ENCODE assay signal across 9 cellular contexts in the genomic region with DNA sequence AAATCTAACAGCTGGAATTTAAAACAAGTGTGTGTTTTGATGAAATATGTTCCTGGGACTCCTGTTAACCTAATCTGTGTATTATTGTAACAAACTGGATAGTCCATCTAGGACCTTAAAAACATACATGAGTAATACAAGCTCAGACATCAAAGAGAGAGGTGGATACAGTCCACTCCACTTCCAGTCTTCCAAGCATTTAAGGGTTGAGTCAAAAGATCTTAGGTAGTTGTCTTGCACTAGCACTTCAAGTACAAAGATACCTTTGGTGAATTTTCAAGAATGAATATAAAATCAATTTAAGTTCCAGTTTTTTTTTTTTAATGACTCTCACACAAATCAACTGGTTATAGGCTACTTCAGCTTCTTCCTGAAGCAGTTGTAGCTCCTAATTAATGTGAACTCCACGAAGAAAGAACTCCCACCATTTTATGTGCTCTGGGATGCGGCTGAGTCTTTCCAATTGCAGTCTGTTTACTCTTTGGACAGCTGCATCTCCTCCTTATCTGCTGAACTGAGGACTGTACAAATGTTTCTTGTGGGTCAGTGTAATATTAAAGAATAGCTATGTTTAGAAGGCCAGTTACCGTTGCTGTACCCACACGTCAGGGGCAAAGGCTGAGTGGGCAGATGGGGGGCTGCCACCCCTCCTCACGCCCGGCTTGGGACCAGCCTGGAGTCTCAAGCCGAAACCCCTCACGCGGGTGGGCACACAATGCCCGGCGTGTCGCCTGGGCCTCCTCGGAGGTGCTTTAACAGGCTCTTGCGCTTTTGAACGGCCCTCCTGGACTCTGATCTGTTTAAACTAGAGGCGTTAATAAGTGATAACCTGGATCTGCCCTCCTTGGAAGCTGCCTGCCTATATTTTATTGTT. TPM values are rescaled to one million over a fixed set of nuclear protein-coding genes. Genes with fewer than 3 reads are reported as not detected.
DNase-seq lines count a peak whose midpoint lies in the region; ATAC-seq and TF ChIP-seq lines count a peak whose summit lies in the region.
"Had no signal": no experiment of that assay in that cellular context is flagged by ENCODE, and none has a peak within 500 bp of the region (broad histone marks: within the 10 kb centered on the region; RNA-seq: fewer than 3 reads in every experiment).

No MANE protein-coding gene starts in this region.

- intact Hi-C loops in naive thymus-derived CD4-positive, alpha-beta T cell (cut with micrococcal nuclease) = loop anchor here (2.0 to 10.0 kb wide), 6 partner anchors 58 to 1654 kb away; partner anchors contain the start of genes HYCC1 (in 2 of the 2), CCDC126 (in 1 of the 2), CYCS (in 1 of the 2) and KLHL7 (in 1 of the 2)

- peaks cover 22 to 31% of the 10 kb centered on the region in 2 donors for H3K4me1 ChIP-seq in naive thymus-derived CD4-positive, alpha-beta T cell (ENCODE audit: control insufficient read depth in 2 of 2, insufficient read depth in 2 of 2, low read length in 2 of 2)

- H3K4me3 ChIP-seq in NB4 (ENCODE audit: low read depth, low read length) = peak overlapping the region; percentile 82
- H3K4me3 ChIP-seq in naive thymus-derived CD4-positive, alpha-beta T cell (ENCODE audit: low read length) = no peak overlapping the region

- H3K36me3 ChIP-seq in naive thymus-derived CD4-positive, alpha-beta T cell (ENCODE audit: control insufficient read depth in 2 of 3, insufficient read depth in 3 of 3, low read length in 3 of 3) = no peaks in the 10 kb centered on the region

- H3K4me1 Mint-ChIP-seq in activated naive CD8-positive, alpha-beta T cell treated with anti-CD3 and anti-CD28 coated beads, Interleukin-2, amount 10 ng/mL, durations not matched to agents 7 days and 5 days = peaks cover 26% of the 10 kb centered on the region
- peaks cover 17 to 37% (median 31%) of the 10 kb centered on the region in 7 donors for H3K4me1 Mint-ChIP-seq in naive thymus-derived CD4-positive, alpha-beta T cell

- TF ChIP-seq CTCF in NB4 (IDR thresholded peaks at IDR 0.05; ENCODE audit: low read depth, low read length) = no peak

- peaks cover 71 to 75% of the 10 kb centered on the region in 2 donors for H3K27me3 ChIP-seq in naive thymus-derived CD4-positive, alpha-beta T cell (ENCODE audit: control insufficient read depth in 2 of 2, insufficient read depth in 2 of 2, low read length in 2 of 2)

- POLR2A ChIA-PET in activated naive CD8-positive, alpha-beta T cell treated with anti-CD3 and anti-CD28 coated beads, Interleukin-2, amount 10 ng/mL, durations not matched to agents 7 days and 5 days (lab: Charles Lee) = interaction anchor here (0.5 to 2.0 kb wide), 3 partner anchors 17 to 58 kb away, joined by 3 to 9 read pairs (median 5); no protein-coding TSS in a partner anchor
- POLR2A ChIA-PET in naive thymus-derived CD4-positive, alpha-beta T cell (lab: Charles Lee) = interaction anchor here (0.6 to 1.0 kb wide), 6 partner anchors 10 to 176 kb away, joined by 3 to 5 read pairs (median 3); no protein-coding TSS in a partner anchor

- peaks cover 1% of the 10 kb centered on the region for H3K36me3 Mint-ChIP-seq in activated naive CD8-positive, alpha-beta T cell treated with anti-CD3 and anti-CD28 coated beads, Interleukin-2, amount 10 ng/mL, durations not matched to agents 7 days and 5 days
- peaks cover 0 to 8% (median 4%) of the 10 kb centered on the region in 5 donors for H3K36me3 Mint-ChIP-seq in naive thymus-derived CD4-positive, alpha-beta T cell

- CTCF ChIA-PET in naive thymus-derived CD4-positive, alpha-beta T cell (lab: Charles Lee) = interaction anchor here (0.6 to 1.2 kb wide), 3 partner anchors 12 to 196 kb away, joined by 3 to 5 read pairs (median 3); no protein-coding TSS in a partner anchor

- peaks cover 71% of the 10 kb centered on the region for H3K27me3 Mint-ChIP-seq in activated naive CD8-positive, alpha-beta T cell treated with anti-CD3 and anti-CD28 coated beads, Interleukin-2, amount 10 ng/mL, durations not matched to agents 7 days and 5 days
- H3K27me3 Mint-ChIP-seq in naive thymus-derived CD4-positive, alpha-beta T cell = peaks cover 59 to 68% (median 63%) of the 10 kb centered on the region in 5 donors

- no peaks in the 10 kb centered on the region for H3K9me3 ChIP-seq in naive thymus-derived CD4-positive, alpha-beta T cell (ENCODE audit: control insufficient read depth in 2 of 3, low read length in 3 of 3)

- H3K27ac Mint-ChIP-seq in activated naive CD8-positive, alpha-beta T cell treated with anti-CD3 and anti-CD28 coated beads, Interleukin-2, amount 10 ng/mL, durations not matched to agents 7 days and 5 days = no peak overlapping the region
- H3K27ac Mint-ChIP-seq in naive thymus-derived CD4-positive, alpha-beta T cell = peak overlapping the region in 5 of 9 donors; percentile 14 to 80 (median 56)

- H3K9me3 Mint-ChIP-seq in activated naive CD8-positive, alpha-beta T cell treated with anti-CD3 and anti-CD28 coated beads, Interleukin-2, amount 10 ng/mL, durations not matched to agents 7 days and 5 days = no peaks in the 10 kb centered on the region
- H3K9me3 Mint-ChIP-seq in naive thymus-derived CD4-positive, alpha-beta T cell = peaks cover 0 to 29% (median 12%) of the 10 kb centered on the region in 11 donors

- DNase-seq in ELR (ENCODE audit: low read depth) = peak; percentile 59
- DNase-seq in NB4 (ENCODE audit: low read depth) = peak; percentile 62
- DNase-seq in activated naive CD8-positive, alpha-beta T cell treated with anti-CD3 and anti-CD28 coated beads, Interleukin-2, amount 10 ng/mL, durations not matched to agents 7 days and 5 days = no peak
- peak in 1 of 9 donors; percentile 24 for DNase-seq in naive thymus-derived CD4-positive, alpha-beta T cell
- DNase-seq in G401 (ENCODE audit: low spot score) = no peak
- DNase-seq in effector CD4-positive, alpha-beta T cell = no peak
- no peak for DNase-seq in activated CD8-positive, alpha-beta memory T cell treated with anti-CD3 and anti-CD28 coated beads for 24 hours

- in situ Hi-C loops in G401 (cut with HindIII; ENCODE audit: low sequenced_read_pairs) = no loop called here

- no peak for TF ChIP-seq POLR2A in NB4 (IDR thresholded peaks at IDR 0.05; ENCODE audit: extremely low read depth, insufficient read length)

- no peak overlapping the region for H3K27ac ChIP-seq in naive thymus-derived CD4-positive, alpha-beta T cell (ENCODE audit: low read depth, low read length)
- H3K27ac ChIP-seq: VCaP had no signal

- peak overlapping the region; percentile 39 for H3K4me3 Mint-ChIP-seq in activated naive CD8-positive, alpha-beta T cell treated with anti-CD3 and anti-CD28 coated beads, Interleukin-2, amount 10 ng/mL, durations not matched to agents 7 days and 5 days
- peak overlapping the region in 7 of 10 donors; percentile 1 to 64 (median 29) for H3K4me3 Mint-ChIP-seq in naive thymus-derived CD4-positive, alpha-beta T cell

- ATAC-seq in activated naive CD8-positive, alpha-beta T cell treated with anti-CD3 and anti-CD28 coated beads, Interleukin-2, amount 10 ng/mL, durations not matched to agents 7 days and 5 days (ENCODE audit: low read depth) = no peak
- no peak for ATAC-seq in naive thymus-derived CD4-positive, alpha-beta T cell
- ATAC-seq in GM18502 (IDR thresholded peaks at IDR 0.05; ENCODE audit: poor library complexity, unreplicated experiment) = no peak

RNA-seq across cellular contexts. Expression of gene IGF2BP3, which starts 2.9 kb away (rescaled TPM):
- under 1 TPM; 0.37 to 0.94 TPM for total RNA-seq in activated naive CD8-positive, alpha-beta T cell treated with anti-CD3 and anti-CD28 coated beads, Interleukin-2, amount 10 ng/mL, durations not matched to agents 7 days and 5 days
- total RNA-seq in naive thymus-derived CD4-positive, alpha-beta T cell = 1 to 10 TPM in 3 of 5 experiments, under 1 TPM in 2; 0.13 to 1.8 (median 1.2) TPM
- under 1 TPM in 1 of 2 donors, not detected in 1; 0.35 TPM for polyA plus RNA-seq in naive thymus-derived CD4-positive, alpha-beta T cell
- total RNA-seq in G401 (2014; rRNA removed; shearing (Covaris generic)) = 47.0 and 69.7 TPM in 2 replicates

RNA-seq across cellular contexts. Expression of gene TRA2A, which starts 58.6 kb away (rescaled TPM):
- 100 to 1,000 TPM; 119 to 130 TPM for total RNA-seq in activated naive CD8-positive, alpha-beta T cell treated with anti-CD3 and anti-CD28 coated beads, Interleukin-2, amount 10 ng/mL, durations not matched to agents 7 days and 5 days
- total RNA-seq in naive thymus-derived CD4-positive, alpha-beta T cell = 100 to 1,000 TPM; 131 to 263 (median 163) TPM
- 10 to 100 TPM; 34.0 to 64.6 TPM for polyA plus RNA-seq in naive thymus-derived CD4-positive, alpha-beta T cell
- 10.3 and 17.0 TPM in 2 replicates for total RNA-seq in G401 (2014; rRNA removed; shearing (Covaris generic))

Comparison
In these comparisons a context has a peak if more than half of its experiments do, and no peak if none do; other contexts are left out.
1. DNase-seq: peak in ELR (single experiment) and NB4 (single experiment); none in activated naive CD8-positive, alpha-beta T cell treated with anti-CD3 and anti-CD28 coated beads, Interleukin-2, amount 10 ng/mL, durations not matched to agents 7 days and 5 days (single experiment), G401 (single experiment), effector CD4-positive, alpha-beta T cell (single experiment) and activated CD8-positive, alpha-beta memory T cell treated with anti-CD3 and anti-CD28 coated beads for 24 hours (single experiment).
2. RNA of gene IGF2BP3, which starts 2.9 kb away (total RNA-seq): 47.0 to 69.7 TPM in G401; 0.13 to 1.8 TPM in naive thymus-derived CD4-positive, alpha-beta T cell and 0.37 to 0.94 TPM in activated naive CD8-positive, alpha-beta T cell treated with anti-CD3 and anti-CD28 coated beads, Interleukin-2, amount 10 ng/mL, durations not matched to agents 7 days and 5 days; every median in the first group is over 10 times any median in the second.